25 cellular contexts compared by ENCODE assay signal in the genomic region with DNA sequence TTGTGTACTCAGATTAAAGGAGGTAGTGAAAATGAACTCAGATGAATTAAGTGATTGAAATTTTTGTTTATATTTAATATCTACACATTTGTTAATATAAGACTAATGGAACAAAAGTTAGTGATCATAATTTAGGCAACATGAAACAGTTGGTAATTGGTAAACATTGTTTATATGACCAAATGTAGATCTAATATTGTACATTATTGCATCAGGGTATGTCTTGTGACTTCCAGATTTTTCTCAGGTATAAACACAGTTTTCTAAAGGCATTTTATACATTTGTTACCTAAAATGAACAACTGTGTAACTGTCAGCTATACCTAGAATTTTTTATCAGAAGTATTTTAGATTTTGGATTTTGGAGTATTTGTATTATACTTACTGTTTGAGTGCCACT.
"Had no signal": no experiment of that assay in that cellular context is flagged by ENCODE, and none has a peak within 500 bp of the region (broad histone marks: within the 10 kb centered on the region; RNA-seq: fewer than 3 reads in every experiment).

No MANE protein-coding gene starts in this region.

- H3K9me3 ChIP-seq: MG63 had no signal

- H3K4me3 ChIP-seq: MG63 had no signal

- H3K27me3 ChIP-seq: MG63 had no signal

- FAIRE-seq: bronchial epithelial cell, TTC549 had no signal

- DNase-seq: activated B cell treated with CpG ODN at 0.5 μM for 24 hours; activated CD4-positive, alpha-beta T cell treated with anti-CD3 and anti-CD28 coated beads for 1 hour; activated CD4-positive, alpha-beta T cell treated with anti-CD3 and anti-CD28 coated beads, Interleukin-2, amount 10 ng/mL, durations not matched to agents 24 days and 14 days; activated CD4-positive, alpha-beta T cell treated with anti-CD3 and anti-CD28 coated beads, Interleukin-2, amount 50 U/mL, for 48 hours; activated CD8-positive, alpha-beta memory T cell treated with anti-CD3 and anti-CD28 coated beads, Interleukin-2, amount 10 ng/mL, durations not matched to agents 7 days and 5 days; activated effector memory CD4-positive, alpha-beta T cell treated with Interleukin-2 at 50 U/mL for 16 hours; activated naive CD4-positive, alpha-beta T cell; activated T-cell treated with anti-CD3 and anti-CD28 coated beads, Interleukin-2, amount 50 U/mL, for 24 hours; aorta; central memory CD4-positive, alpha-beta T cell; MG63; MV-4-11; NCI-H1092 treated with DMSO at 0.1 percent for 48 hours; NCI-H1417 treated with DMSO at 0.1 percent for 48 hours; NCI-H1694 treated with DMSO at 0.1 percent for 48 hours; NCI-H2081 treated with DMSO at 0.1 percent for 48 hours; NCI-H446; NCI-H524; PC-3; SIG-M5; T-cell; T-helper 2 cell; T1000 had no signal
